In genomic region chr17:50218071-50218759, GRCh38 we compare ENCODE assay signal across 15 cellular contexts. TPM values are rescaled to one million over a fixed set of nuclear protein-coding genes. Genes with fewer than 3 reads are reported as not detected.
DNase-seq lines count a peak whose midpoint lies in the region; ATAC-seq, FAIRE-seq and TF ChIP-seq lines count a peak whose summit lies in the region.
"Had no signal": no experiment of that assay in that cellular context is flagged by ENCODE, and none has a peak within 500 bp of the region (broad histone marks: within the 10 kb centered on the region; RNA-seq: fewer than 3 reads in every experiment).

No MANE protein-coding gene starts in this region.

- POLR2A ChIA-PET in activated CD4-positive, alpha-beta T cell treated with anti-CD3 and anti-CD28 coated beads for 36 hours (lab: Charles Lee): no interaction called here

- no peaks in the 10 kb centered on the region for H3K36me3 Mint-ChIP-seq in activated CD4-positive, alpha-beta T cell treated with anti-CD3 and anti-CD28 coated beads for 36 hours (ENCODE audit: low read depth)

- H3K36me3 ChIP-seq in right lobe of liver (no peaks in the 10 kb centered on the region), stomach (no peaks in the 10 kb centered on the region)

- H3K4me1 Mint-ChIP-seq in activated CD4-positive, alpha-beta T cell treated with anti-CD3 and anti-CD28 coated beads for 36 hours: peaks cover 7% of the 10 kb centered on the region

- no peak for TF ChIP-seq EP300 in stomach (IDR thresholded peaks at IDR 0.05)

- H3K27me3 Mint-ChIP-seq in activated CD4-positive, alpha-beta T cell treated with anti-CD3 and anti-CD28 coated beads for 36 hours: peaks cover 2% of the 10 kb centered on the region

- TF ChIP-seq CTCF in cardiac fibroblast (IDR thresholded peaks at IDR 0.05; ENCODE audit: low read depth, low read length) (no peak), right lobe of liver (IDR thresholded peaks at IDR 0.05) (no peak), stomach (IDR thresholded peaks at IDR 0.05) (no peak)

- DNase-seq in LHCN-M2 (ENCODE audit: low read depth) (peak; percentile 58), cardiac fibroblast (ENCODE audit: low read depth in 2 of 2) (peak; percentile 58 to 79), right lobe of liver (no peak), stomach (no peak), NCI-H1048 (lab: John Stamatoyannopoulos, UW) (no peak), HTR-8/SVneo (ENCODE audit: insufficient read length, low spot score) (no peak)
- DNase-seq in stimulated activated CD4-positive, alpha-beta T cell treated with anti-CD3 and anti-CD28 coated beads, Interleukin-2, amount 100 ng/mL, for 48 hours: no peak
- no peak for DNase-seq in activated CD4-positive, alpha-beta T cell treated with anti-CD3 and anti-CD28 coated beads for 36 hours
- DNase-seq: activated T-cell treated with anti-CD3 and anti-CD28 coated beads, Interleukin-2, amount 50 U/mL, for 24 hours; head of caudate nucleus; NCI-H2107 had no signal

- peak overlapping the region; percentile 43 to 62 (median 53) for H3K27ac ChIP-seq in right lobe of liver
- peak overlapping the region in 4 of 5 donors; percentile 38 to 93 (median 74) for H3K27ac ChIP-seq in stomach
- H3K27ac ChIP-seq: C4-2B, VCaP had no signal

- WGBS in right lobe of liver (ENCODE audit: insufficient coverage, low coverage, low lambda C conversion rate, missing lambda C conversion rate): 15% methylated on average over 3 of the region's 3 CpGs
- WGBS in stomach, 5 donors: 50 to 73% (median 62%) methylated on average over 3 of the region's 3 CpGs

- H3K27me3 ChIP-seq in right lobe of liver: no peaks in the 10 kb centered on the region
- no peaks in the 10 kb centered on the region for H3K27me3 ChIP-seq in stomach

- no peaks in the 10 kb centered on the region for H3K9me3 Mint-ChIP-seq in activated CD4-positive, alpha-beta T cell treated with anti-CD3 and anti-CD28 coated beads for 36 hours (ENCODE audit: low read depth)
- H3K9me3 Mint-ChIP-seq: activated T-cell treated with anti-CD3 and anti-CD28 coated beads, Interleukin-2, amount 50 U/mL, for 24 hours; central memory CD8-positive, alpha-beta T cell; stimulated activated naive CD8-positive, alpha-beta T cell treated with anti-CD3 and anti-CD28 coated beads, Interleukin-15, Interleukin-2, amounts not matched to agents 100 ng/mL and 50 ng/mL, for 24 hours had no signal

- no peak for FAIRE-seq in HTR-8/SVneo (lab: Jason Lieb, UNC)

- H3K4me3 ChIP-seq in cardiac fibroblast (replicated peaks in 1 of 2; ENCODE audit: low read depth in 2 of 2, low read length in 2 of 2) (no peak overlapping the region), right lobe of liver (no peak overlapping the region), stomach (no peak overlapping the region)

- peaks cover 0 to 58% (median 17%) of the 10 kb centered on the region in 4 donors for H3K4me1 ChIP-seq in right lobe of liver
- peaks cover 0 to 68% (median 29%) of the 10 kb centered on the region in 4 donors for H3K4me1 ChIP-seq in stomach

- peak; percentile 53 to 70 (median 66) for ATAC-seq in right lobe of liver
- no peak for ATAC-seq in activated CD4-positive, alpha-beta T cell treated with anti-CD3 and anti-CD28 coated beads for 36 hours

- H3K27ac Mint-ChIP-seq in activated CD4-positive, alpha-beta T cell treated with anti-CD3 and anti-CD28 coated beads for 36 hours: no peak overlapping the region
- H3K27ac Mint-ChIP-seq: activated T-cell treated with anti-CD3 and anti-CD28 coated beads, Interleukin-2, amount 50 U/mL, for 24 hours; stimulated activated naive CD8-positive, alpha-beta T cell treated with anti-CD3 and anti-CD28 coated beads, Interleukin-15, Interleukin-2, amounts not matched to agents 100 ng/mL and 50 ng/mL, for 24 hours had no signal

- TF ChIP-seq POLR2A in right lobe of liver (IDR thresholded peaks at IDR 0.05) (no peak), stomach (IDR thresholded peaks at IDR 0.05) (no peak)

- intact Hi-C loops in right lobe of liver (cut with DNase I): no loop called here
- intact Hi-C loops in stomach (cut with DNase I; ENCODE audit: low total_unique reads): no loop called here
- intact Hi-C loops in activated CD4-positive, alpha-beta T cell treated with anti-CD3 and anti-CD28 coated beads for 36 hours (cut with DNase I, micrococcal nuclease): no loop called here

- no peaks in the 10 kb centered on the region for H3K9me3 ChIP-seq in right lobe of liver
- no peaks in the 10 kb centered on the region for H3K9me3 ChIP-seq in stomach

- H3K4me3 Mint-ChIP-seq in activated CD4-positive, alpha-beta T cell treated with anti-CD3 and anti-CD28 coated beads for 36 hours: no peak overlapping the region
- H3K4me3 Mint-ChIP-seq: activated T-cell treated with anti-CD3 and anti-CD28 coated beads, Interleukin-2, amount 50 U/mL, for 24 hours; central memory CD8-positive, alpha-beta T cell; stimulated activated naive CD8-positive, alpha-beta T cell treated with anti-CD3 and anti-CD28 coated beads, Interleukin-15, Interleukin-2, amounts not matched to agents 100 ng/mL and 50 ng/mL, for 24 hours had no signal

- CTCF ChIA-PET in activated CD4-positive, alpha-beta T cell treated with anti-CD3 and anti-CD28 coated beads for 36 hours (lab: Charles Lee): interaction anchor here (0.6 to 1.5 kb wide), 8 partner anchors 14 to 373 kb away, joined by 3 to 12 read pairs (median 4); partner anchors contain the start of genes COL1A1 and TMEM92

RNA-seq across cellular contexts. Expression of gene COL1A1, which starts 16.8 kb away (rescaled TPM):
- 339 and 356 TPM in 2 replicates for total RNA-seq in LHCN-M2 (2014; rRNA removed)
- 1,579 TPM for polyA plus RNA-seq in LHCN-M2 (2012)
- total RNA-seq in right lobe of liver: 100 to 1,000 TPM in 1 of 6 experiments, 10 to 100 TPM in 4, 1 to 10 TPM in 1; 9.3 to 109 (median 34.7) TPM
- total RNA-seq in stomach: 1,000 to 10,000 TPM in 1 of 5 donors, 100 to 1,000 TPM in 3, 10 to 100 TPM in 1; 87.0 to 1,931 (median 219) TPM
- 10 to 100 TPM; 17.9 to 60.0 (median 24.9) TPM for polyA plus RNA-seq in stomach
- total RNA-seq in activated CD4-positive, alpha-beta T cell treated with anti-CD3 and anti-CD28 coated beads for 36 hours: under 1 TPM; 0.55 to 0.70 TPM

RNA-seq across cellular contexts. Expression of gene SGCA, which starts 52.4 kb away (rescaled TPM):
- 200 and 207 TPM in 2 replicates for total RNA-seq in LHCN-M2 (2014; rRNA removed)
- polyA plus RNA-seq in LHCN-M2 (2012): 205 TPM
- 1 to 10 TPM in 4 of 6 experiments, under 1 TPM in 2; 0.48 to 2.8 (median 1.6) TPM for total RNA-seq in right lobe of liver
- total RNA-seq in stomach: 10 to 100 TPM in 3 of 5 donors, 1 to 10 TPM in 2; 5.4 to 89.3 (median 21.4) TPM
- 10 to 100 TPM in 1 of 3 donors, 1 to 10 TPM in 2; 6.0 to 24.3 (median 8.7) TPM for polyA plus RNA-seq in stomach
- total RNA-seq in activated CD4-positive, alpha-beta T cell treated with anti-CD3 and anti-CD28 coated beads for 36 hours: under 1 TPM in 1 of 2 experiments, not detected in 1; 0.26 TPM

RNA-seq across cellular contexts. Expression of gene TMEM92, which starts 56.1 kb away (rescaled TPM):
- total RNA-seq in LHCN-M2 (2014; rRNA removed) (not detected in 2 replicates), right lobe of liver (10 to 100 TPM in 1 of 6 experiments, 1 to 10 TPM in 5; 1.5 to 20.0 (median 8.7) TPM), stomach (10 to 100 TPM in 3 of 5 donors, 1 to 10 TPM in 2; 2.7 to 24.9 (median 10.4) TPM)
- 0.09 TPM for polyA plus RNA-seq in LHCN-M2 (2012)
- polyA plus RNA-seq in stomach: 10 to 100 TPM in 2 of 3 donors, 1 to 10 TPM in 1; 9.7 to 16.3 (median 12.2) TPM
- total RNA-seq in activated CD4-positive, alpha-beta T cell treated with anti-CD3 and anti-CD28 coated beads for 36 hours: under 1 TPM; 0.23 TPM

Comparison
In these comparisons a context has a peak if more than half of its experiments do, and no peak if none do; other contexts are left out.
1. DNase-seq: peak in LHCN-M2 (single experiment) and cardiac fibroblast (2 of 2); none in right lobe of liver (0 of 3), stomach (single experiment), NCI-H1048 (single experiment), stimulated activated CD4-positive, alpha-beta T cell treated with anti-CD3 and anti-CD28 coated beads, Interleukin-2, amount 100 ng/mL, for 48 hours (0 of 2), HTR-8/SVneo (single experiment) and activated CD4-positive, alpha-beta T cell treated with anti-CD3 and anti-CD28 coated beads for 36 hours (single experiment).
2. RNA of gene COL1A1, which starts 16.8 kb away (total RNA-seq): 339 to 356 TPM in LHCN-M2, 87.0 to 1,931 TPM in stomach and 9.3 to 109 TPM in right lobe of liver; 0.55 to 0.70 TPM in activated CD4-positive, alpha-beta T cell treated with anti-CD3 and anti-CD28 coated beads for 36 hours; every median in the first group is over 4 times any median in the second.